In genomic region chr7:137453356-137453755, GRCh38 we compare ENCODE assay signal across 21 cellular contexts.
DNase-seq lines count a peak whose midpoint lies in the region.
"Had no signal": no experiment of that assay in that cellular context is flagged by ENCODE, and none has a peak within 500 bp of the region (broad histone marks: within the 10 kb centered on the region; RNA-seq: fewer than 3 reads in every experiment).

No MANE protein-coding gene starts in this region.

- peak; percentile 34 for DNase-seq in NCI-H1105 treated with DMSO at 0.1 percent for 48 hours (lab: John Stamatoyannopoulos, UW)
- DNase-seq in NCI-H1105 (lab: John Stamatoyannopoulos, UW) = no peak
- DNase-seq in NCI-H345 treated with DMSO at 0.1 percent for 48 hours (lab: John Stamatoyannopoulos, UW; ENCODE audit: unreplicated experiment) = peak; percentile 83
- peak; percentile 89 for DNase-seq in foreskin melanocyte
- DNase-seq in putamen (ENCODE audit: low spot score) = peak; percentile 71
- DNase-seq in SW480 (ENCODE audit: low spot score) = no peak
- DNase-seq in NOMO-1 treated with DMSO at 0.1 percent for 48 hours (lab: John Stamatoyannopoulos, UW; ENCODE audit: unreplicated experiment) = no peak
- DNase-seq in NCI-H1694 treated with DMSO at 0.1 percent for 48 hours (lab: John Stamatoyannopoulos, UW) = no peak
- DNase-seq: 8988T; activated CD4-positive, alpha-beta T cell treated with anti-CD3 and anti-CD28 coated beads for 4 hours; activated CD8-positive, alpha-beta memory T cell treated with anti-CD3 and anti-CD28 coated beads, Interleukin-2, amount 50 U/mL, for 48 hours; activated naive CD4-positive, alpha-beta T cell; DMS 273 treated with DMSO at 0.1 percent for 48 hours; GOT3; mammary epithelial cell; NCI-H446 treated with DMSO at 0.1 percent for 48 hours; PC-9; stimulated activated CD4-positive, alpha-beta T cell treated with anti-CD3 and anti-CD28 coated beads, Interleukin-15, amount 100 ng/mL, for 24 hours; stimulated activated naive CD4-positive, alpha-beta T cell treated with Interleukin-2 at 50 U/mL for 16 hours; T1000; upper lobe of left lung had no signal

Comparison
In these comparisons a context has a peak if more than half of its experiments do, and no peak if none do; other contexts are left out.
1. DNase-seq: peak in NCI-H1105 treated with DMSO at 0.1 percent for 48 hours (single experiment), NCI-H345 treated with DMSO at 0.1 percent for 48 hours (single experiment), foreskin melanocyte (single experiment) and putamen (single experiment); none in NCI-H1105 (single experiment), SW480 (single experiment), NOMO-1 treated with DMSO at 0.1 percent for 48 hours (single experiment) and NCI-H1694 treated with DMSO at 0.1 percent for 48 hours (single experiment).